In the genomic region with DNA sequence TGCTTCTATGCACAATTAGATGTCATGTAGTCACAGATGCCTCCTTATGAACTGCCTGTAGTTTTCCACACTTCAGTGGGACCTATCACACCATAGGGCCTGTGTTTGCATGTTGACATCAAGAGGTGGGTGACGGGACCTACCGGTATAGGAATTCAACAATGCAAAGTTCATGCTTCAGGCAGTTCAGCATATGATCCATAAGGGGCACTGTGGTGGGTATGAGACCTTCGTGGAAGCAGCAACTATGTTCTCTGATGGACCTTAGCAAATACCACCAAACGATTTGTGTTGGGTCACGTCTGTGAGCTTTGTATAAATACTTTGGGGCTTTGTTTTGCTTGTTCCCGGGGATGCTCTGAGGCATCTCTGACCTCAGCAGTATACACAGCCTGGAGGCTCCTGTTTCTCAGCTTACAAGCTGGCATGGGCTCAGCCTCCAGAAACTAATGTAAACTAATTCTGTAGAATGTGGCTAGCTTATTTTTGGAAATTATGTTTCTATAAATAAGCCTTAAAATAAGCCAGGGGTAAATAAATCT, we compare ENCODE assay signal across 1 cellular context.
TF ChIP-seq lines count a peak whose summit lies in the region.

No MANE protein-coding gene starts in this region.

TF ChIP-seq in HCT116, 20 proteins besides CTCF, POLR2A, EP300 and RAD21 (continued from another document):
- TF ChIP-seq, protein P1, sequence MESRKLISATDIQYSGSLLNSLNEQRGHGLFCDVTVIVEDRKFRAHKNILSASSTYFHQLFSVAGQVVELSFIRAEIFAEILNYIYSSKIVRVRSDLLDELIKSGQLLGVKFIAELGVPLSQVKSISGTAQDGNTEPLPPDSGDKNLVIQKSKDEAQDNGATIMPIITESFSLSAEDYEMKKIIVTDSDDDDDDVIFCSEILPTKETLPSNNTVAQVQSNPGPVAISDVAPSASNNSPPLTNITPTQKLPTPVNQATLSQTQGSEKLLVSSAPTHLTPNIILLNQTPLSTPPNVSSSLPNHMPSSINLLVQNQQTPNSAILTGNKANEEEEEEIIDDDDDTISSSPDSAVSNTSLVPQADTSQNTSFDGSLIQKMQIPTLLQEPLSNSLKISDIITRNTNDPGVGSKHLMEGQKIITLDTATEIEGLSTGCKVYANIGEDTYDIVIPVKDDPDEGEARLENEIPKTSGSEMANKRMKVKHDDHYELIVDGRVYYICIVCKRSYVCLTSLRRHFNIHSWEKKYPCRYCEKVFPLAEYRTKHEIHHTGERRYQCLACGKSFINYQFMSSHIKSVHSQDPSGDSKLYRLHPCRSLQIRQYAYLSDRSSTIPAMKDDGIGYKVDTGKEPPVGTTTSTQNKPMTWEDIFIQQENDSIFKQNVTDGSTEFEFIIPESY (IDR thresholded peaks at IDR 0.05; ENCODE audit: extremely low read depth, insufficient replicate concordance, low read length), result no peak
- TF ChIP-seq EGR1 (IDR thresholded peaks at IDR 0.05; ENCODE audit: low read depth), result no peak
- TF ChIP-seq ZFX (IDR thresholded peaks at IDR 0.05), result no peak
- TF ChIP-seq EZH2phosphoT487 (IDR thresholded peaks at IDR 0.05; ENCODE audit: borderline replicate concordance), result no peak
- no peak for TF ChIP-seq CEBPB (IDR thresholded peaks at IDR 0.05; ENCODE audit: low read depth)
- no peak for TF ChIP-seq YY1 (IDR thresholded peaks at IDR 0.05; ENCODE audit: extremely low read depth, insufficient replicate concordance, low read depth, low read length)
